ENCODE assay signal across 10 cellular contexts in the genomic region with DNA sequence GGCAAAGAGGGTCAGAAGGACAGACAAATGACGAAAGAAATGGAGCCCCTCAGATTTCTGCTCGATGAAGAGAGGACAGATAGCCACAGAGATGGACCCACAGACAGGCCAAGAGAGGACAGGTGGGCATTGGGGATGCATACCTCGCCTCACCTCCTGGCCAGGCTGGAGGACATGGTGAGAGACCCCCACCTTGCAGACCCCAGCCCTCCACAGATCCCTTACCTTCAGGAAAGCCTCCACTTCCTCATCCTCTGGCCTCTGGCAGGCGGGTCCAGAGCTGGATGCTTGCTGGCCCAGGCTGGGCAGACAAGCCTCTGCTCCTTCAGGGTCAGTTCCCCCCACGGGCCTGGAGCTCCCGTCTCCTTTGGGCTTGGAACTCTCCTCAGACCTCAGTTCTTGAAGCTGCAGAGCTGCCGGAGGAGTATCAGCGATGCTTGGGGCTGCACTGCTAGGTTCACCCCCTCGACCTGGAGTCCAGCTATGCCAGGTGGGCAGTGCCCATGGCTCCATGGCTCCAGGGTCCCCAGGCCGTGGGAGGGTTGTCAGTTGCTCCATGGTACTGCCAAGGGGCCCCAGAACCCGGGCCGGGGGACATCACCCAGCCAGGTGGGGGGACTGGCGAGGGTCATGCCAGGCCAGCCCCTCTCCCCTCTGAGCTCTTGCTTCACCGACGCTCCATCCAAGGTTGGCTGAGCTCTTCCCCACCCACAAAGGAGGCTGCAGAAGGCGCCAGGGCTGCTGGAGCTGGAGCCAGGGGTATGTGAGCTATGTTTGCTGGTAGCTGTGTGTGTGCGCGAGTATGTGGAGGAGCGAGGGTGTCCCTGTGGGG. TPM values are rescaled to one million over a fixed set of nuclear protein-coding genes. Genes with fewer than 3 reads are reported as not detected.
DNase-seq lines count a peak whose midpoint lies in the region; ATAC-seq and TF ChIP-seq lines count a peak whose summit lies in the region.
"Had no signal": no experiment of that assay in that cellular context is flagged by ENCODE, and none has a peak within 500 bp of the region (broad histone marks: within the 10 kb centered on the region; RNA-seq: fewer than 3 reads in every experiment).

No MANE protein-coding gene starts in this region.

- no peak for TF ChIP-seq POLR2A in gastrocnemius medialis (IDR thresholded peaks at IDR 0.05)

- no peaks in the 10 kb centered on the region for H3K27me3 Mint-ChIP-seq in stimulated activated naive CD8-positive, alpha-beta T cell treated with anti-CD3 and anti-CD28 coated beads, Interleukin-15, Interleukin-2, amounts not matched to agents 100 ng/mL and 50 ng/mL, for 24 hours
- no peaks in the 10 kb centered on the region for H3K27me3 Mint-ChIP-seq in T-helper 17 cell
- peaks cover 45 to 60% (median 48%) of the 10 kb centered on the region in 3 donors for H3K27me3 Mint-ChIP-seq in immature natural killer cell (ENCODE audit: low read depth in 3 of 3)
- H3K27me3 Mint-ChIP-seq in Calu3 (ENCODE audit: unreplicated experiment), result peaks cover 71% of the 10 kb centered on the region

- H3K27me3 ChIP-seq in gastrocnemius medialis, result peaks cover 3 to 17% (median 7%) of the 10 kb centered on the region in 3 donors

- peak overlapping the region; percentile 95 for H3K27ac Mint-ChIP-seq in stimulated activated naive CD8-positive, alpha-beta T cell treated with anti-CD3 and anti-CD28 coated beads, Interleukin-15, Interleukin-2, amounts not matched to agents 100 ng/mL and 50 ng/mL, for 24 hours
- H3K27ac Mint-ChIP-seq in T-helper 17 cell (peak overlapping the region; percentile 100), immature natural killer cell (peak overlapping the region; percentile 94 to 99 (median 97)), Calu3 (ENCODE audit: unreplicated experiment) (no peak overlapping the region)

- TF ChIP-seq CTCF in Calu3 (IDR thresholded peaks at IDR 0.05; ENCODE audit: unreplicated experiment) (no peak), gastrocnemius medialis (IDR thresholded peaks at IDR 0.05 in 4 of 5, conservative IDR thresholded peaks at IDR 0.05 in 1 of 5) (no peak)

- no peaks in the 10 kb centered on the region for H3K9me3 Mint-ChIP-seq in stimulated activated naive CD8-positive, alpha-beta T cell treated with anti-CD3 and anti-CD28 coated beads, Interleukin-15, Interleukin-2, amounts not matched to agents 100 ng/mL and 50 ng/mL, for 24 hours
- peaks cover 0 to 3% (median 0%) of the 10 kb centered on the region in 6 donors for H3K9me3 Mint-ChIP-seq in immature natural killer cell
- no peaks in the 10 kb centered on the region for H3K9me3 Mint-ChIP-seq in Calu3 (ENCODE audit: low read depth, unreplicated experiment)

- DNase-seq in stimulated activated naive CD8-positive, alpha-beta T cell treated with anti-CD3 and anti-CD28 coated beads, Interleukin-15, Interleukin-2, amounts not matched to agents 100 U/mL and 50 U/mL, for 24 hours, result no peak
- no peak for DNase-seq in T-helper 17 cell
- DNase-seq in immature natural killer cell, result no peak
- DNase-seq in Calu3, result no peak
- DNase-seq in gastrocnemius medialis, result no peak

- no peaks in the 10 kb centered on the region for H3K9me3 ChIP-seq in T-helper 17 cell (ENCODE audit: control insufficient read depth, low read length, poor library complexity, severe bottlenecking)
- no peaks in the 10 kb centered on the region for H3K9me3 ChIP-seq in gastrocnemius medialis
- H3K9me3 ChIP-seq: SJSA1 had no signal

- no TSS peak for BruUV-seq in Calu3 (replicated peaks; lab: Mats Ljungman, UMichigan)

- H3K4me1 Mint-ChIP-seq in stimulated activated naive CD8-positive, alpha-beta T cell treated with anti-CD3 and anti-CD28 coated beads, Interleukin-15, Interleukin-2, amounts not matched to agents 100 ng/mL and 50 ng/mL, for 24 hours (ENCODE audit: low read depth), result peaks cover 74% of the 10 kb centered on the region
- H3K4me1 Mint-ChIP-seq in T-helper 17 cell (peaks cover 54% of the 10 kb centered on the region), immature natural killer cell (peaks cover 58 to 66% of the 10 kb centered on the region in 2 donors), Calu3 (ENCODE audit: low read depth, unreplicated experiment) (no peaks in the 10 kb centered on the region)

- no peak for ATAC-seq in stimulated activated naive CD8-positive, alpha-beta T cell treated with anti-CD3 and anti-CD28 coated beads, Interleukin-15, Interleukin-2, amounts not matched to agents 100 U/mL and 50 U/mL, for 24 hours
- ATAC-seq in T-helper 17 cell, result peak; percentile 40
- no peak for ATAC-seq in GM21786 (IDR thresholded peaks at IDR 0.05; ENCODE audit: unreplicated experiment)
- ATAC-seq in GM18873 (IDR thresholded peaks at IDR 0.05; ENCODE audit: low FRiP score, unreplicated experiment), result no peak
- no peak for ATAC-seq in gastrocnemius medialis

- no peak overlapping the region for H3K27ac ChIP-seq in gastrocnemius medialis
- H3K27ac ChIP-seq: SJSA1 had no signal

- H3K36me3 Mint-ChIP-seq in stimulated activated naive CD8-positive, alpha-beta T cell treated with anti-CD3 and anti-CD28 coated beads, Interleukin-15, Interleukin-2, amounts not matched to agents 100 ng/mL and 50 ng/mL, for 24 hours (ENCODE audit: low read depth), result peaks cover 32% of the 10 kb centered on the region
- H3K36me3 Mint-ChIP-seq in T-helper 17 cell (ENCODE audit: low read depth), result peaks cover 23% of the 10 kb centered on the region
- peaks cover 22 to 35% (median 29%) of the 10 kb centered on the region in 3 donors for H3K36me3 Mint-ChIP-seq in immature natural killer cell
- peaks cover 4% of the 10 kb centered on the region for H3K36me3 Mint-ChIP-seq in Calu3 (ENCODE audit: insufficient read depth, unreplicated experiment)

- no peaks in the 10 kb centered on the region for H3K36me3 ChIP-seq in gastrocnemius medialis
- H3K36me3 ChIP-seq: SJSA1 had no signal

- intact Hi-C loops in Calu3 (cut with micrococcal nuclease; ENCODE audit: unreplicated experiment), result no loop called here
- intact Hi-C loops in gastrocnemius medialis (cut with DNase I; ENCODE audit: low total_unique reads), result no loop called here

- no peak overlapping the region for H3K4me3 ChIP-seq in gastrocnemius medialis
- H3K4me3 ChIP-seq: SJSA1 had no signal

- CTCF ChIA-PET in Calu3 (lab: Charles Lee), result interaction anchor here (0.6 to 1.6 kb wide), 2 partner anchors 24 to 90 kb away, joined by 5 to 8 read pairs; a partner anchor contains a TSS

- in situ Hi-C loops in gastrocnemius medialis (cut with MboI; ENCODE audit: low sequenced_read_pairs in 4 of 4), result no loop called here

- H3K4me1 ChIP-seq in gastrocnemius medialis, result peaks cover 0 to 6% of the 10 kb centered on the region in 2 donors

- H3K4me3 Mint-ChIP-seq in stimulated activated naive CD8-positive, alpha-beta T cell treated with anti-CD3 and anti-CD28 coated beads, Interleukin-15, Interleukin-2, amounts not matched to agents 100 ng/mL and 50 ng/mL, for 24 hours, result peak overlapping the region; percentile 92
- H3K4me3 Mint-ChIP-seq in T-helper 17 cell (peak overlapping the region; percentile 100), immature natural killer cell (peak overlapping the region; percentile 85 to 95 (median 93)), Calu3 (ENCODE audit: low read depth, unreplicated experiment) (no peak overlapping the region)

RNA-seq across cellular contexts. Expression of a gene that starts 1.0 kb away (rescaled TPM):
- total RNA-seq in T-helper 17 cell (10 to 100 TPM; 30.5 to 32.8 TPM), Calu3 (2022) (not detected in 2 replicates), gastrocnemius medialis (1 to 10 TPM in 2 of 4 donors, under 1 TPM in 2; 0.72 to 1.6 (median 1.0) TPM)
- 10 to 100 TPM in 1 of 3 donors, 1 to 10 TPM in 2; 7.1 to 32.1 (median 8.4) TPM for polyA plus RNA-seq in immature natural killer cell

RNA-seq across cellular contexts. Expression of a gene that starts 24.4 kb away (rescaled TPM):
- 10 to 100 TPM; 41.3 to 50.6 TPM for total RNA-seq in T-helper 17 cell
- polyA plus RNA-seq in immature natural killer cell, result 100 to 1,000 TPM; 133 to 170 (median 136) TPM
- 40.3 and 46.7 TPM in 2 replicates for total RNA-seq in Calu3 (2022)
- total RNA-seq in gastrocnemius medialis, result 10 to 100 TPM; 39.6 to 49.0 (median 41.1) TPM

RNA-seq across cellular contexts. Expression of a gene that starts 46.8 kb away (rescaled TPM):
- total RNA-seq in T-helper 17 cell (under 1 TPM in 1 of 2 donors, not detected in 1; 0.07 TPM), Calu3 (2022) (not detected in 2 replicates), gastrocnemius medialis (under 1 TPM in 3 of 4 donors, not detected in 1; 0.18 to 0.32 (median 0.31) TPM)
- not detected for polyA plus RNA-seq in immature natural killer cell
- total RNA-seq: LHCN-M2, SJSA1 had no signal

Comparison
In these comparisons a context has a peak if more than half of its experiments do, and no peak if none do; other contexts are left out.
1. RNA of a gene that starts 1.0 kb away (total RNA-seq): 30.5 to 32.8 TPM in T-helper 17 cell; 0.72 to 1.6 TPM in gastrocnemius medialis and not detected in Calu3; every median in the first group is over 10 times any median in the second.